23 cellular contexts compared by ENCODE assay signal in the genomic region with DNA sequence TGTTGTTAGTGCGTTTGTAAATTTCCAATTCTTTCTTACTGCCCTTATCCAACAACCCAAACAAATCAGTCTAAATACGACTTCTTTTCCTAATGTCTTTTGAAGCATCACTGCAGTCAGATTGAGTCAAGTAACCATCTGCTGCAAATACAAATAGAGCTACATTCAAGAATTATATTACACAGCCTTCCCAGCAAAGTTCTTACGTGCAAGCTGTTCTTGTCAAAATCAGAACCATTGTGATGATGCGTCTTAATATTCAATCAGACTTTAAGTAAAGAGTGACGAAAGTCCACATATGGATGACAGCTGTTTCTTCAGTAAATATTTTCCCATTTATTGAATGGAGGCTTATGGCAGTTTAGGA.
DNase-seq lines count a peak whose midpoint lies in the region; ATAC-seq and TF ChIP-seq lines count a peak whose summit lies in the region.
"Had no signal": no experiment of that assay in that cellular context is flagged by ENCODE, and none has a peak within 500 bp of the region (broad histone marks: within the 10 kb centered on the region; RNA-seq: fewer than 3 reads in every experiment).

No MANE protein-coding gene starts in this region.

- no peaks in the 10 kb centered on the region for H4K20me1 ChIP-seq in smooth muscle cell (ENCODE audit: low read depth)

- peak overlapping the region; percentile 20 for H3K27ac ChIP-seq in smooth muscle cell (ENCODE audit: low read depth)
- no peak overlapping the region for H3K27ac ChIP-seq in right cardiac atrium (ENCODE audit: low read length)
- H3K27ac ChIP-seq: foreskin keratinocyte, heart left ventricle, tibial nerve had no signal

- H3K27me3 ChIP-seq in smooth muscle cell (ENCODE audit: low read depth) (no peaks in the 10 kb centered on the region), right cardiac atrium (ENCODE audit: control insufficient read depth, insufficient read depth) (no peaks in the 10 kb centered on the region)
- H3K27me3 ChIP-seq: foreskin keratinocyte, heart left ventricle, tibial nerve had no signal

- H3K79me2 ChIP-seq in smooth muscle cell (ENCODE audit: low read depth), result no peaks in the 10 kb centered on the region

- no peaks in the 10 kb centered on the region for H3K4me1 ChIP-seq in smooth muscle cell (ENCODE audit: low read depth)
- H3K4me1 ChIP-seq in right cardiac atrium (ENCODE audit: control insufficient read depth, insufficient read depth, low read length), result no peaks in the 10 kb centered on the region
- H3K4me1 ChIP-seq: Caco-2, foreskin keratinocyte, heart left ventricle, tibial nerve had no signal

- DNase-seq in NCI-H1092 (lab: John Stamatoyannopoulos, UW) (peak; percentile 0), NCI-H446 treated with DMSO at 0.1 percent for 48 hours (lab: John Stamatoyannopoulos, UW) (peak; percentile 88), fibroblast of the conjunctiva (ENCODE audit: low read depth) (peak; percentile 38), smooth muscle cell (lab: John Stamatoyannopoulos, UW; ENCODE audit: unreplicated experiment) (no peak), SIG-M5 (lab: John Stamatoyannopoulos, UW) (no peak), right cardiac atrium (no peak)
- DNase-seq: activated CD4-positive, CD25-positive, alpha-beta regulatory T cell; activated gamma-delta T cell; activated naive CD8-positive, alpha-beta T cell treated with anti-CD3 and anti-CD28 coated beads, Interleukin-2, amount 10 ng/mL, durations not matched to agents 7 days and 5 days; activated T-cell treated with anti-CD3 and anti-CD28 coated beads, Interleukin-2, amount 50 U/mL, for 4 hours; aorta; Caco-2; DND-41; effector memory CD4-positive, alpha-beta T cell; foreskin keratinocyte; GOT3; heart left ventricle; NCI-H1105; PC-3; stimulated activated CD4-positive, alpha-beta T cell treated with anti-CD3 and anti-CD28 coated beads, Interleukin-4, amount 100 ng/mL, for 24 hours; T-helper 17 cell had no signal

- H3F3A ChIP-seq in smooth muscle cell (ENCODE audit: low read depth), result no peaks in the 10 kb centered on the region

- no peak for TF ChIP-seq CTCF in smooth muscle cell (IDR thresholded peaks at IDR 0.05; ENCODE audit: borderline replicate concordance, insufficient read depth, poor library complexity, severe bottlenecking)

- peak overlapping the region; percentile 64 for H2AFZ ChIP-seq in smooth muscle cell (ENCODE audit: low read depth)

- ATAC-seq in HG03521 (IDR thresholded peaks at IDR 0.05; ENCODE audit: unreplicated experiment), result no peak
- ATAC-seq in right cardiac atrium, result no peak
- ATAC-seq: activated T-cell treated with anti-CD3 and anti-CD28 coated beads, Interleukin-2, amount 50 U/mL, for 4 hours; foreskin keratinocyte; heart left ventricle; PC-3; T-helper 17 cell had no signal

- intact Hi-C loops in right cardiac atrium (cut with DNase I), result no loop called here

- H3K9ac ChIP-seq in smooth muscle cell (ENCODE audit: low read depth), result no peak overlapping the region

- 38% methylated on average over 5 of the region's 5 CpGs for WGBS in smooth muscle cell (ENCODE audit: low lambda C conversion rate)
- WGBS in right cardiac atrium, result 35% methylated on average over 5 of the region's 5 CpGs

- peak overlapping the region; percentile 3 for H3K4me2 ChIP-seq in smooth muscle cell

- H3K9me3 ChIP-seq in smooth muscle cell (replicated peaks; ENCODE audit: low read depth) (no peaks in the 10 kb centered on the region), right cardiac atrium (ENCODE audit: control insufficient read depth, low read length) (no peaks in the 10 kb centered on the region)
- H3K9me3 ChIP-seq: Caco-2, heart left ventricle, tibial nerve had no signal

- no peaks in the 10 kb centered on the region for H3K36me3 ChIP-seq in smooth muscle cell (ENCODE audit: low read depth)
- H3K36me3 ChIP-seq: heart left ventricle, tibial nerve had no signal

- H3K4me3 ChIP-seq in smooth muscle cell (no peak overlapping the region), right cardiac atrium (ENCODE audit: low read length) (no peak overlapping the region)
- H3K4me3 ChIP-seq: heart left ventricle, tibial nerve had no signal

Comparison
In these comparisons a context has a peak if more than half of its experiments do, and no peak if none do; other contexts are left out.
1. DNase-seq: peak in NCI-H1092 (single experiment), NCI-H446 treated with DMSO at 0.1 percent for 48 hours (single experiment) and fibroblast of the conjunctiva (single experiment); none in smooth muscle cell (single experiment), SIG-M5 (single experiment) and right cardiac atrium (0 of 3).